Comparison of ENCODE assay signal across 20 cellular contexts in the genomic region with DNA sequence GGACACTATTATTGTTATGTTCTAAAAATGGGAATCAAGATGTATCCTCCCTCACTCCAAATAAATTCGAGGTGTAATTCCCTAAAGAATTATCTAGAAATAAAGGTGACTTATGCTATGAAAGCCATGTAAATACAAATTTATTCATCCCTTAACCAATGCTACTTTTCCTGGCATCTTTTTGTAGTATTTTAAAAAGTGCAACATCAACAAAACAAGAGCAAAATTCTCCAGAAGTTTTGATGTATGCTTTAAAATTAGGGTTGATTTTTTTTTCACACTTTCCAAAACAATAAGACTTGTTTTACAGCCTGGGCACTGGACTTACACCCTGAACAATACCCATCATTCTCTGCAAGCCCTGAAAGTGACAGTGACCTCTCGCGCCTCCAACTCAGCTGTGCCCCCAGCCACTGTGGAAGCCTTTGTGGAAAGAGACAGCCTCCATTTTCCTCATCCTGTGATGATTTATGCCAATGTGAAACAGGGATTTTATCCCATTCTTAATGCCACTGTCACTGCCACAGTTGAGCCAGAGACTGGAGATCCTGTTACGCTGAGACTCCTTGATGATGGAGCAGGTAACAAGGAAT.
DNase-seq lines count a peak whose midpoint lies in the region; ATAC-seq lines count a peak whose summit lies in the region.
"Had no signal": no experiment of that assay in that cellular context is flagged by ENCODE, and none has a peak within 500 bp of the region (broad histone marks: within the 10 kb centered on the region; RNA-seq: fewer than 3 reads in every experiment).

No MANE protein-coding gene starts in this region.

- intact Hi-C loops in posterior cingulate gyrus (cut with DNase I): no loop called here

- DNase-seq in Ammon's horn (ENCODE audit: low spot score) (peak; percentile 84), caudate nucleus (lab: John Stamatoyannopoulos, UW) (peak in 51 of 61 donors; percentile 1 to 72 (median 36)), posterior cingulate gyrus (peak in 6 of 10 donors; percentile 23 to 92 (median 48)), kidney glomerular epithelial cell (lab: John Stamatoyannopoulos, UW) (no peak), SIG-M5 (lab: John Stamatoyannopoulos, UW) (no peak), NCI-H1105 (lab: John Stamatoyannopoulos, UW) (no peak)
- DNase-seq: CD8-positive, alpha-beta memory T cell; DMS53; EL; GOT3; NCI-H1417 treated with DMSO at 0.1 percent for 48 hours; NCI-H187 treated with DMSO at 0.1 percent for 48 hours; NCI-H2227 treated with DMSO at 0.1 percent for 48 hours; NCI-H510A treated with DMSO at 0.1 percent for 48 hours; NCI-H774; Right ventricle myocardium superior had no signal

- H3K27me3 ChIP-seq in layer of hippocampus (ENCODE audit: control insufficient read depth, insufficient read depth, low read length): no peaks in the 10 kb centered on the region
- H3K27me3 ChIP-seq: BLaER1 had no signal

- H3K27ac ChIP-seq in caudate nucleus (ENCODE audit: low read depth, low read length) (peak overlapping the region; percentile 86), layer of hippocampus (ENCODE audit: low read depth, low read length) (peak overlapping the region; percentile 79)
- H3K27ac ChIP-seq: BLaER1, KMS-11 had no signal

- ATAC-seq in HG03097 (IDR thresholded peaks at IDR 0.05; ENCODE audit: low FRiP score, unreplicated experiment): no peak

Comparison
In these comparisons a context has a peak if more than half of its experiments do, and no peak if none do; other contexts are left out.
1. DNase-seq: peak in Ammon's horn (single experiment), caudate nucleus (51 of 61) and posterior cingulate gyrus (6 of 10); none in kidney glomerular epithelial cell (single experiment), SIG-M5 (single experiment) and NCI-H1105 (single experiment).